In genomic region chr9:74025402-74025894, GRCh38 we compare ENCODE assay signal across 1 cellular context.
TF ChIP-seq lines count a peak whose summit lies in the region.

No MANE protein-coding gene starts in this region.

TF ChIP-seq in HepG2, 621 proteins besides CTCF, POLR2A, EP300 and RAD21 (continued from another document and continues in another):
- TF ChIP-seq SOX5 (CRISPR knock-in tag; IDR thresholded peaks at IDR 0.05; ENCODE audit: borderline replicate concordance) (peak; percentile 61; the same call in 1 of the 2 replicates), SNRNP70 (IDR thresholded peaks at IDR 0.05; ENCODE audit: low read depth, low read length) (no peak), ZNF605 (CRISPR knock-in tag; IDR thresholded peaks at IDR 0.05) (no peak), ZNF350 (CRISPR knock-in tag; IDR thresholded peaks at IDR 0.05; ENCODE audit: borderline replicate concordance, low read depth) (no peak), ZNF362 (CRISPR knock-in tag; IDR thresholded peaks at IDR 0.05; ENCODE audit: borderline replicate concordance) (peak; percentile 36; the same call in 1 of the 2 replicates), ZNF704 (CRISPR knock-in tag; IDR thresholded peaks at IDR 0.05; ENCODE audit: borderline replicate concordance) (no peak), SAP130 (CRISPR knock-in tag; IDR thresholded peaks at IDR 0.05; ENCODE audit: low read depth) (peak; percentile 34), ARID4A (CRISPR knock-in tag; IDR thresholded peaks at IDR 0.05; ENCODE audit: borderline replicate concordance) (no peak), ZFX (CRISPR knock-in tag; IDR thresholded peaks at IDR 0.05; ENCODE audit: low read depth) (no peak), YY1 (IDR thresholded peaks at IDR 0.05; ENCODE audit: insufficient read depth, insufficient replicate concordance, low read depth, low read length) (no peak), NR1H2 (CRISPR knock-in tag; IDR thresholded peaks at IDR 0.05; ENCODE audit: borderline replicate concordance, low read depth) (no peak), MIXL1 (CRISPR knock-in tag; IDR thresholded peaks at IDR 0.05) (peak; percentile 83), MAZ (IDR thresholded peaks at IDR 0.05; ENCODE audit: borderline replicate concordance, low read depth, low read length) (no peak), MAZ (CRISPR knock-in tag; IDR thresholded peaks at IDR 0.05; ENCODE audit: low read depth) (no peak), ZNF619 (CRISPR knock-in tag; IDR thresholded peaks at IDR 0.05) (no peak), ZNF549 (CRISPR knock-in tag; IDR thresholded peaks at IDR 0.05) (no peak), ZNF547 (CRISPR knock-in tag; IDR thresholded peaks at IDR 0.05) (no peak), ZNF678 (CRISPR knock-in tag; IDR thresholded peaks at IDR 0.05) (no peak), HDAC1 (CRISPR knock-in tag; IDR thresholded peaks at IDR 0.05) (peak; percentile 59), SKIL (CRISPR knock-in tag; IDR thresholded peaks at IDR 0.05; ENCODE audit: borderline replicate concordance) (peak; percentile 55; the same call in 1 of the 2 replicates), ZNF639 (CRISPR knock-in tag; conservative IDR thresholded peaks at IDR 0.05) (no peak), SRSF4 (IDR thresholded peaks at IDR 0.05; ENCODE audit: low read depth, low read length, poor library complexity, severe bottlenecking) (no peak), ELK4 (CRISPR knock-in tag; IDR thresholded peaks at IDR 0.05; ENCODE audit: borderline replicate concordance) (no peak), SMAD9 (CRISPR knock-in tag; IDR thresholded peaks at IDR 0.05) (no peak), SOX13 (IDR thresholded peaks at IDR 0.05) (peak; percentile 69; the same call in 1 of the 2 replicates), SOX13 (CRISPR knock-in tag; conservative IDR thresholded peaks at IDR 0.05 in 1 of 2, IDR thresholded peaks at IDR 0.05 in 1 of 2) (peak in 1 of 2 experiments; percentile 86; a peak in 2 of 4 replicates), MYC (CRISPR knock-in tag; IDR thresholded peaks at IDR 0.05; ENCODE audit: borderline replicate concordance) (no peak), ZNF160 (CRISPR knock-in tag; IDR thresholded peaks at IDR 0.05) (no peak), RELA (CRISPR knock-in tag; IDR thresholded peaks at IDR 0.05) (no peak), HNRNPH1 (optimal IDR thresholded peaks at IDR 0.05; ENCODE audit: low read depth, low read length) (no peak), ZNF546 (CRISPR knock-in tag; conservative IDR thresholded peaks at IDR 0.05) (no peak), TBP (CRISPR knock-in tag; IDR thresholded peaks at IDR 0.05) (no peak), BRCA1 (CRISPR knock-in tag; IDR thresholded peaks at IDR 0.05) (no peak), SYNCRIP (IDR thresholded peaks at IDR 0.05; ENCODE audit: insufficient read depth, low read depth, low read length) (no peak), MEF2D (CRISPR knock-in tag; IDR thresholded peaks at IDR 0.05) (no peak), MAFG (CRISPR knock-in tag; IDR thresholded peaks at IDR 0.05) (no peak), IKZF4 (CRISPR knock-in tag; IDR thresholded peaks at IDR 0.05; ENCODE audit: borderline replicate concordance, low read depth, not compliant biosample characterization) (no peak), U2AF2 (IDR thresholded peaks at IDR 0.05; ENCODE audit: low read depth, low read length) (no peak), ZNF724P (CRISPR knock-in tag; IDR thresholded peaks at IDR 0.05; ENCODE audit: borderline replicate concordance) (no peak), ATF7 (IDR thresholded peaks at IDR 0.05) (no peak), ATF7 (CRISPR knock-in tag; IDR thresholded peaks at IDR 0.05) (no peak), GZF1 (CRISPR knock-in tag; IDR thresholded peaks at IDR 0.05) (no peak), ADNP (CRISPR knock-in tag; IDR thresholded peaks at IDR 0.05) (no peak), RBM39 (IDR thresholded peaks at IDR 0.05; ENCODE audit: low read depth, low read length, poor library complexity, severe bottlenecking) (no peak), DMTF1 (CRISPR knock-in tag; IDR thresholded peaks at IDR 0.05) (no peak), FOXP1 (IDR thresholded peaks at IDR 0.05) (peak; percentile 73), FOXP1 (CRISPR knock-in tag; IDR thresholded peaks at IDR 0.05) (peak; percentile 83), FOSL2 (CRISPR knock-in tag; IDR thresholded peaks at IDR 0.05) (peak; percentile 97), SIN3B (IDR thresholded peaks at IDR 0.05; ENCODE audit: low read length) (no peak), ZSCAN21 (CRISPR knock-in tag; IDR thresholded peaks at IDR 0.05; ENCODE audit: borderline replicate concordance) (no peak), IKZF5 (CRISPR knock-in tag; IDR thresholded peaks at IDR 0.05) (no peak; the same call in 1 of the 2 replicates), ZNF451 (CRISPR knock-in tag; IDR thresholded peaks at IDR 0.05) (no peak), ZNF343 (CRISPR knock-in tag; IDR thresholded peaks at IDR 0.05) (no peak), GPN1 (CRISPR knock-in tag; IDR thresholded peaks at IDR 0.05; ENCODE audit: borderline replicate concordance) (no peak), HDAC6 (IDR thresholded peaks at IDR 0.05; ENCODE audit: low read depth, low read length) (no peak), ZNF468 (CRISPR knock-in tag; IDR thresholded peaks at IDR 0.05) (no peak), ZBTB38 (CRISPR knock-in tag; IDR thresholded peaks at IDR 0.05) (no peak), GLMP (CRISPR knock-in tag; IDR thresholded peaks at IDR 0.05; ENCODE audit: borderline replicate concordance) (no peak)
